ENCODE assay signal across 7 cellular contexts in the genomic region with DNA sequence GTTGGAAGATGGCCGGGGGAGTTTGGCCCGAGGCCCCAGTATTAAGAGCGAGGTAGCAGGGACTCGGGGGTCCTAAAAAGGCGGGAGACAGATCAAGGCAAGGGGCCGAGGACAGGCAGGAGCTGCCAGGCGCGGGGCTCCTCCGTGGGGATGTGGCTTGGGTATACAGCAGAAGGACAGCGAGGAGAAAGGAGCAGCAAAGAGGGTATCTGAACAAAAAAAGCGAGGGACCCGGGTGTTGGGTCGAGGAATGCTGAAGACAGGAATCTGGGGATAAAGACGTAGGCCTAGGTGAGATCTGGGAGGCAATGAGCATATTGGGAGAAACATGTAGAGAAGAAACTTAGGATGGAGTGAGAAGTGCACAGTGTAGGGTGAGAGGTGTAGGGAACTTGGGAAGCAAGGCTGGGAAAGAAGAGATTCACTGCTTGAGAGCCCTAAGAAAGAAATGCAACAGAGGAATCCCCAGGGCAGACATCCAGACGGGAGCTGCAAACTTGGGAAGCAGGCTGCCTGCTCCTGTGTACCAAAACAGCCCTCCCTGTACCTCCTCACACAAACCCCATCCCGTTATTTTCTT. TPM values are rescaled to one million over a fixed set of nuclear protein-coding genes. Genes with fewer than 3 reads are reported as not detected.
A peak's percentile ranks its signal among the peaks of the same experiment; 100 is the strongest.
DNase-seq lines count a peak whose midpoint lies in the region; ATAC-seq and TF ChIP-seq lines count a peak whose summit lies in the region.

No MANE protein-coding gene starts in this region.

- H3K9me3 ChIP-seq in esophagus muscularis mucosa, result no peaks in the 10 kb centered on the region

- H3K4me3 Mint-ChIP-seq in natural killer cell treated with Interleukin-12 subunit alpha and Interleukin-12 subunit beta and Interleukin-15 and Interleukin-18, amount 100 ng/mL, for 72 hours, result peak overlapping the region; percentile 85

- peaks cover 3 to 19% (median 16%) of the 10 kb centered on the region in 4 donors for H3K4me1 ChIP-seq in esophagus muscularis mucosa

- peaks cover 0 to 30% (median 19%) of the 10 kb centered on the region in 4 donors for H3K36me3 ChIP-seq in esophagus muscularis mucosa

- H3K27me3 ChIP-seq in esophagus muscularis mucosa, result no peaks in the 10 kb centered on the region

- peaks cover 16 to 18% of the 10 kb centered on the region in 2 donors for H3K4me1 Mint-ChIP-seq in natural killer cell treated with Interleukin-12 subunit alpha and Interleukin-12 subunit beta and Interleukin-15 and Interleukin-18, amount 100 ng/mL, for 72 hours (ENCODE audit: low read depth in 2 of 2)

- H3K27me3 Mint-ChIP-seq in natural killer cell treated with Interleukin-12 subunit alpha and Interleukin-12 subunit beta and Interleukin-15 and Interleukin-18, amount 100 ng/mL, for 72 hours, result no peaks in the 10 kb centered on the region

- peak overlapping the region; percentile 62 to 83 for H3K27ac Mint-ChIP-seq in natural killer cell treated with Interleukin-12 subunit alpha and Interleukin-12 subunit beta and Interleukin-15 and Interleukin-18, amount 100 ng/mL, for 72 hours

- H3K9me3 Mint-ChIP-seq in natural killer cell treated with Interleukin-12 subunit alpha and Interleukin-12 subunit beta and Interleukin-15 and Interleukin-18, amount 100 ng/mL, for 72 hours, result no peaks in the 10 kb centered on the region

- TF ChIP-seq CTCF in GM12865 (IDR thresholded peaks at IDR 0.05; ENCODE audit: insufficient read depth, low read depth, low read length, missing control alignments) (no peak), HFF-Myc (IDR thresholded peaks at IDR 0.05; ENCODE audit: low read depth, low read length, missing control alignments) (no peak), esophagus muscularis mucosa (IDR thresholded peaks at IDR 0.05) (no peak)

- H3K4me3 ChIP-seq in GM12865 (ENCODE audit: low read depth, low read length) (peak overlapping the region; percentile 71), HFF-Myc (replicated peaks; ENCODE audit: low read depth, low read length) (peak overlapping the region; percentile 54), esophagus muscularis mucosa (peak overlapping the region; percentile 77 to 99 (median 88))

- peak overlapping the region; percentile 93 to 99 (median 96) for H3K27ac ChIP-seq in esophagus muscularis mucosa (replicated peaks in 1 of 4)

- no peak for TF ChIP-seq EP300 in esophagus muscularis mucosa (IDR thresholded peaks at IDR 0.05)

- DNase-seq in GM12865 (ENCODE audit: low read depth) (no peak), HFF-Myc (ENCODE audit: extremely low read depth, low read depth) (no peak), esophagus muscularis mucosa (ENCODE audit: extremely low spot score) (no peak), DMS153 (lab: John Stamatoyannopoulos, UW) (no peak)
- no peak for DNase-seq in natural killer cell treated with Interleukin-12 subunit alpha and Interleukin-12 subunit beta and Interleukin-15 and Interleukin-18, amount 100 ng/mL, for 72 hours (ENCODE audit: low spot score)

- TF ChIP-seq POLR2A in Raji (IDR thresholded peaks at IDR 0.05; ENCODE audit: insufficient read depth, low read depth, low read length) (peak; percentile 19; the same call in 1 of the 2 replicates), esophagus muscularis mucosa (IDR thresholded peaks at IDR 0.05; ENCODE audit: low read depth) (no peak)

- 4% methylated on average over 16 of the region's 16 CpGs for WGBS in esophagus muscularis mucosa

- no peaks in the 10 kb centered on the region for H3K36me3 Mint-ChIP-seq in natural killer cell treated with Interleukin-12 subunit alpha and Interleukin-12 subunit beta and Interleukin-15 and Interleukin-18, amount 100 ng/mL, for 72 hours

- ATAC-seq in natural killer cell treated with Interleukin-12 subunit alpha and Interleukin-12 subunit beta and Interleukin-15 and Interleukin-18, amount 100 ng/mL, for 72 hours, result peak in 1 of 2 donors; percentile 10
- no peak for ATAC-seq in GM19467 (IDR thresholded peaks at IDR 0.05; ENCODE audit: unreplicated experiment)

- intact Hi-C loops in esophagus muscularis mucosa (cut with DNase I), result no loop called here

RNA-seq across cellular contexts. Expression of gene SUOX, which starts 10.9 kb away (rescaled TPM):
- total RNA-seq in esophagus muscularis mucosa, result 10 to 100 TPM; 18.3 to 29.0 (median 25.3) TPM
- total RNA-seq in natural killer cell treated with Interleukin-12 subunit alpha and Interleukin-12 subunit beta and Interleukin-15 and Interleukin-18, amount 100 ng/mL, for 72 hours, result 10 to 100 TPM; 12.2 to 17.6 TPM

RNA-seq across cellular contexts. Expression of gene IKZF4, which starts 12.9 kb away (rescaled TPM):
- total RNA-seq in esophagus muscularis mucosa, result 10 to 100 TPM in 2 of 4 donors, 1 to 10 TPM in 2; 6.2 to 20.4 (median 9.7) TPM
- 10 to 100 TPM; 11.7 to 12.0 TPM for total RNA-seq in natural killer cell treated with Interleukin-12 subunit alpha and Interleukin-12 subunit beta and Interleukin-15 and Interleukin-18, amount 100 ng/mL, for 72 hours

RNA-seq across cellular contexts. Expression of gene RPS26, which starts 33.7 kb away (rescaled TPM):
- total RNA-seq in esophagus muscularis mucosa, result 1,000 to 10,000 TPM in 1 of 4 donors, 100 to 1,000 TPM in 3; 104 to 1,982 (median 577) TPM
- total RNA-seq in natural killer cell treated with Interleukin-12 subunit alpha and Interleukin-12 subunit beta and Interleukin-15 and Interleukin-18, amount 100 ng/mL, for 72 hours, result 10 to 100 TPM; 24.6 to 48.3 TPM

RNA-seq across cellular contexts. Expression of gene RAB5B, which starts 34.1 kb away (rescaled TPM):
- total RNA-seq in esophagus muscularis mucosa, result 100 to 1,000 TPM; 116 to 189 (median 138) TPM
- total RNA-seq in natural killer cell treated with Interleukin-12 subunit alpha and Interleukin-12 subunit beta and Interleukin-15 and Interleukin-18, amount 100 ng/mL, for 72 hours, result 10 to 100 TPM; 39.2 to 68.1 TPM

RNA-seq across cellular contexts. Expression of gene CDK2, which starts 41.4 kb away (rescaled TPM):
- 10 to 100 TPM; 35.3 to 84.9 (median 57.1) TPM for total RNA-seq in esophagus muscularis mucosa
- 100 to 1,000 TPM in 1 of 2 donors, 10 to 100 TPM in 1; 72.3 to 178 TPM for total RNA-seq in natural killer cell treated with Interleukin-12 subunit alpha and Interleukin-12 subunit beta and Interleukin-15 and Interleukin-18, amount 100 ng/mL, for 72 hours
